In genomic region chr6:106704327-106704726, GRCh38 we compare ENCODE assay signal across 23 cellular contexts.
"Had no signal": no experiment of that assay in that cellular context is flagged by ENCODE, and none has a peak within 500 bp of the region (broad histone marks: within the 10 kb centered on the region; RNA-seq: fewer than 3 reads in every experiment).

No MANE protein-coding gene starts in this region.

- H3K27me3 ChIP-seq: right atrium auricular region, testis, tibial nerve, upper lobe of right lung, vagina had no signal

- ATAC-seq: heart right ventricle; mucosa of descending colon; natural killer cell; stimulated activated effector memory CD8-positive, alpha-beta T cell treated with anti-CD3 and anti-CD28 coated beads, Interleukin-12 subunit alpha, Interleukin-12 subunit beta, amount 100 ng/mL, for 72 hours; stimulated activated naive CD8-positive, alpha-beta T cell treated with anti-CD3 and anti-CD28 coated beads, Interleukin-15, amount 100 ng/mL, for 72 hours; upper lobe of right lung had no signal

- FAIRE-seq: frontal cortex, islet of Langerhans had no signal

- DNase-seq: cortex of kidney; dorsolateral prefrontal cortex; effector CD8-positive, alpha-beta T cell; heart right ventricle; hypothalamus; kidney glomerular epithelial cell; mammary epithelial cell; mucosa of descending colon; natural killer cell; posterior cingulate gyrus; stimulated activated CD4-positive, alpha-beta T cell treated with anti-CD3 and anti-CD28 coated beads, Interleukin-4, amount 100 ng/mL, for 1 hour; stimulated activated CD8-positive, alpha-beta memory T cell treated with anti-CD3 and anti-CD28 coated beads, Interleukin-4, amount 100 ng/mL, for 48 hours; stimulated activated naive CD8-positive, alpha-beta T cell treated with anti-CD3 and anti-CD28 coated beads, Interleukin-15, amount 100 ng/mL, for 72 hours; testis; upper lobe of right lung had no signal

- H3K4me2 ChIP-seq: smooth muscle cell had no signal

- H3K36me3 ChIP-seq: heart right ventricle, right atrium auricular region, tibial nerve, upper lobe of right lung, vagina had no signal

- H3K27ac ChIP-seq: dorsolateral prefrontal cortex, heart right ventricle, right atrium auricular region, testis, tibial nerve, upper lobe of right lung, vagina had no signal

- H3K9me3 ChIP-seq: heart right ventricle, right atrium auricular region, testis, tibial nerve, upper lobe of right lung, vagina had no signal

- H3K4me1 ChIP-seq: heart right ventricle, right atrium auricular region, testis, tibial nerve, upper lobe of right lung, vagina had no signal

- H3K27ac Mint-ChIP-seq: natural killer cell; stimulated activated effector memory CD8-positive, alpha-beta T cell treated with anti-CD3 and anti-CD28 coated beads, Interleukin-12 subunit alpha, Interleukin-12 subunit beta, amount 100 ng/mL, for 72 hours; stimulated activated naive CD8-positive, alpha-beta T cell treated with anti-CD3 and anti-CD28 coated beads, Interleukin-15, amount 100 ng/mL, for 72 hours had no signal

- H3K9me3 Mint-ChIP-seq: natural killer cell had no signal

- H3K4me3 Mint-ChIP-seq: natural killer cell; neural crest cell; stimulated activated effector memory CD8-positive, alpha-beta T cell treated with anti-CD3 and anti-CD28 coated beads, Interleukin-12 subunit alpha, Interleukin-12 subunit beta, amount 100 ng/mL, for 72 hours; stimulated activated naive CD8-positive, alpha-beta T cell treated with anti-CD3 and anti-CD28 coated beads, Interleukin-15, amount 100 ng/mL, for 72 hours had no signal

- H3K4me3 ChIP-seq: dorsolateral prefrontal cortex, heart right ventricle, mucosa of descending colon, right atrium auricular region, smooth muscle cell, testis, tibial nerve, upper lobe of right lung, vagina had no signal

- H3K4me1 Mint-ChIP-seq: natural killer cell; neural crest cell; stimulated activated effector memory CD8-positive, alpha-beta T cell treated with anti-CD3 and anti-CD28 coated beads, Interleukin-12 subunit alpha, Interleukin-12 subunit beta, amount 100 ng/mL, for 72 hours had no signal

- H3K36me3 Mint-ChIP-seq: natural killer cell; stimulated activated effector memory CD8-positive, alpha-beta T cell treated with anti-CD3 and anti-CD28 coated beads, Interleukin-12 subunit alpha, Interleukin-12 subunit beta, amount 100 ng/mL, for 72 hours had no signal
